In the genomic region with DNA sequence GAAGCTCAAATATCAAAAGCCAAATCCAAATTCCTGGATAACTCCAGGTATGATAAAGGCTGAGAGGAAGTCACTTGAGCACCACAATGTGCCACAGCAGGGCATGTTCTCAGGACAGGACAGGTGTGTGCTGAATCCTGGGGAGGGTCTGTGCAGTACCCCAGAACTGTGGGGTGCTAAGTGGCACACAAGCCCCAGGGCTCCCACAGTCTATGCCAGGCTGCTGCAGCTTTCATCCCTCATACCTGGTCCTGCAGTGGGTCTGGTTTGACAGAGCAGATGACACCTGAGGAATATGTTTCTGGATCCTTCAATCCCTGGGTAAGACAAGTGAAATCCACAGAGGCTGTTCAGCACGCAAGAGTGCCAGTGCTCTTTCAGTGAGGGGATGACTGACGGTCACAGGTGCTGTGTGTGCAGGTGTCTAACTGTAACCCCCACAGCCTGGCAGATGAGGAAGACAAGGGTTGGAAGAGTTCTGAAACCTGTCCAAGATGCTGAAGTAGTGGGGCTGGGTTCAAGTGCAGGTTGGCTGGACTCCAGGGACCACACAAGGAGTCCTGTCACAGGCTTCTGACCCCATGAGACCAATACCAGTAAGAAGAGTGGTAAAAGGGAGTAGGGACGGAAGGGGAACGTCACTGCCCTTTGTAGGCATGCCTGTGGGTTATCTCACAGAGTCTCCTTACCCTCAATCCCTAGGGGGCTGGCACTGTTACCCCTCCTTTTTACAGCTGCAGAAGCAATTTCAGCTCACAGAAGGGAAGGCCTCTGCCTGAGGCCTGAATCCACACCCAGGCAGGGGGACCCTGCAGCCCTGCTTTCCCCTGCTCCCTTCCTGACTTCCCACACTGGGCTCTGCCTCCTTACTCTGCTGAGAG, we compare ENCODE assay signal across 30 cellular contexts. TPM values are rescaled to one million over a fixed set of nuclear protein-coding genes. Genes with fewer than 3 reads are reported as not detected.
A peak's percentile ranks its signal among the peaks of the same experiment; 100 is the strongest.
DNase-seq lines count a peak whose midpoint lies in the region; ATAC-seq and TF ChIP-seq lines count a peak whose summit lies in the region.
"Had no signal": no experiment of that assay in that cellular context is flagged by ENCODE, and none has a peak within 500 bp of the region (broad histone marks: within the 10 kb centered on the region; RNA-seq: fewer than 3 reads in every experiment).

No MANE protein-coding gene starts in this region.

- H2BK120ac ChIP-seq in IMR-90 (ENCODE audit: low read depth, low read length), result no peak overlapping the region

- H3K14ac ChIP-seq in IMR-90 (replicated peaks; ENCODE audit: low read depth, low read length), result no peak overlapping the region

- H2BK15ac ChIP-seq in IMR-90 (ENCODE audit: low read depth, low read length), result no peak overlapping the region

- intact Hi-C loops in IMR-90 (cut with micrococcal nuclease), result no loop called here

- H2BK20ac ChIP-seq in IMR-90 (ENCODE audit: low read depth, low read length), result no peak overlapping the region

- POLR2A ChIA-PET in IMR-90 (lab: Charles Lee; ENCODE audit: unreplicated experiment), result no interaction called here

- no peak overlapping the region for H2AK5ac ChIP-seq in IMR-90 (ENCODE audit: low read depth, low read length)

- BruUV-seq in IMR-90 (replicated peaks; lab: Mats Ljungman, UMichigan), result no TSS peak

- H3K4me1 ChIP-seq in IMR-90 (ENCODE audit: control insufficient read depth, insufficient read depth, low read length), result peaks cover 2% of the 10 kb centered on the region; the same call in 1 of the 2 replicates
- no peaks in the 10 kb centered on the region for H3K4me1 ChIP-seq in gastroesophageal sphincter
- H3K4me1 ChIP-seq: suprapubic skin had no signal

- H3K4ac ChIP-seq in IMR-90 (ENCODE audit: low read depth, low read length), result no peak overlapping the region

- H3K9me1 ChIP-seq in IMR-90 (ENCODE audit: insufficient read depth, low read length), result peaks cover 10% of the 10 kb centered on the region

- H3K23ac ChIP-seq in IMR-90 (ENCODE audit: low read depth, low read length), result no peak overlapping the region

- no peak overlapping the region for H3K4me2 ChIP-seq in IMR-90 (ENCODE audit: low read depth, low read length)
- H3K4me2 ChIP-seq: GM23338, KMS-11 had no signal

- H4K5ac ChIP-seq in IMR-90 (ENCODE audit: low read depth, low read length), result no peak overlapping the region

- no peak overlapping the region for H2AFZ ChIP-seq in IMR-90 (replicated peaks; ENCODE audit: low read length, poor library complexity)
- H2AFZ ChIP-seq: GM23338 had no signal

- H3K4me1 Mint-ChIP-seq in T-helper 17 cell (peaks cover 3% of the 10 kb centered on the region), glutamatergic neuron (ENCODE audit: low read depth, unreplicated experiment) (peaks cover 16% of the 10 kb centered on the region)
- H3K4me1 Mint-ChIP-seq: nephron progenitor cell had no signal

- H3K36me3 ChIP-seq in IMR-90 (ENCODE audit: control insufficient read depth, insufficient read depth, low read length), result peaks cover 40% of the 10 kb centered on the region
- peaks cover 0 to 85% of the 10 kb centered on the region in 2 donors for H3K36me3 ChIP-seq in gastroesophageal sphincter
- H3K36me3 ChIP-seq: ovary had no signal

- WGBS in IMR-90 (ENCODE audit: extremely low coverage in 2 of 2, insufficient read length in 1 of 2), 2 experiments, result no CpG with 5 or more reads among the region's 4 CpGs
- 65 to 69% methylated on average over 2 of the region's 4 CpGs for WGBS in gastroesophageal sphincter (ENCODE audit: low coverage in 1 of 2), 2 donors

- 0 out of 2 replicates have a peak, but pooled peaks cover 3% of the 10 kb centered on the region for H4K20me1 ChIP-seq in IMR-90 (ENCODE audit: insufficient read depth, low read length)

- H3K27ac Mint-ChIP-seq in T-helper 17 cell (peak overlapping the region; percentile 81), glutamatergic neuron (ENCODE audit: unreplicated experiment) (peak overlapping the region; percentile 80)
- H3K27ac Mint-ChIP-seq: activated CD4-positive, alpha-beta memory T cell treated with anti-CD3 and anti-CD28 coated beads for 36 hours; activated naive CD4-positive, alpha-beta T cell treated with anti-CD3 and anti-CD28 coated beads for 36 hours; activated T-helper 1 cell treated with anti-CD3 and anti-CD28 coated beads, Interleukin-12 subunit alpha, Interleukin-12 subunit beta, Interleukin-2, Interleukin-4 antibody, amounts not matched to agents 30 ng/mL and 10 ng/mL and 1 ng/mL, durations not matched to agents 14 hours and 24 hours and 36 hours; GM23338; nephron progenitor cell; T-helper 2 cell treated with Interferon-gamma antibody and Interleukin-4, amounts not matched to agents 5 μg/mL and 100 μg/mL, for 36 hours had no signal

- TF ChIP-seq POLR2A in IMR-90 (IDR thresholded peaks at IDR 0.05; ENCODE audit: low read depth, low read length), result no peak
- no peak for TF ChIP-seq POLR2A in gastroesophageal sphincter (IDR thresholded peaks at IDR 0.05)

- no peak overlapping the region for H3K18ac ChIP-seq in IMR-90 (ENCODE audit: low read depth, low read length)

- in situ Hi-C loops in IMR-90 (cut with MboI; ENCODE audit: low sequenced_read_pairs), result loop anchor here (10.0 kb wide), 1 partner anchor 63 kb away; no protein-coding TSS in a partner anchor

- no peak overlapping the region for H3K9ac ChIP-seq in IMR-90 (ENCODE audit: low read depth, low read length)
- H3K9ac ChIP-seq: KMS-11 had no signal

- no peak for TF ChIP-seq EP300 in gastroesophageal sphincter (IDR thresholded peaks at IDR 0.05)

- H3K9me3 Mint-ChIP-seq in glutamatergic neuron (ENCODE audit: unreplicated experiment), result peaks cover 4% of the 10 kb centered on the region
- H3K9me3 Mint-ChIP-seq: activated CD4-positive, alpha-beta memory T cell treated with anti-CD3 and anti-CD28 coated beads for 36 hours; activated naive CD4-positive, alpha-beta T cell treated with anti-CD3 and anti-CD28 coated beads for 36 hours; activated T-helper 1 cell treated with anti-CD3 and anti-CD28 coated beads, Interleukin-12 subunit alpha, Interleukin-12 subunit beta, Interleukin-2, Interleukin-4 antibody, amounts not matched to agents 30 ng/mL and 10 ng/mL and 1 ng/mL, durations not matched to agents 14 hours and 24 hours and 36 hours; GM23338; nephron progenitor cell; T-helper 2 cell treated with Interferon-gamma antibody and Interleukin-4, amounts not matched to agents 5 μg/mL and 100 μg/mL, for 36 hours had no signal

- peaks cover 0 to 12% of the 10 kb centered on the region in 2 experiments; a peak in 2 of 4 replicates for H3K79me1 ChIP-seq in IMR-90 (ENCODE audit: low read depth in 1 of 2, low read length in 2 of 2)

- H2BK5ac ChIP-seq in IMR-90 (ENCODE audit: low read depth, low read length, poor library complexity, severe bottlenecking), result no peak overlapping the region

- H4K91ac ChIP-seq in IMR-90 (ENCODE audit: insufficient read depth, low read depth, low read length), result no peak overlapping the region

- no peak overlapping the region for H3K4me3 ChIP-seq in IMR-90 (ENCODE audit: insufficient read depth, low read depth, low read length)
- no peak overlapping the region for H3K4me3 ChIP-seq in gastroesophageal sphincter
- H3K4me3 ChIP-seq: GM23338, MG63, ovary, skin epidermis, suprapubic skin had no signal

- TF ChIP-seq RAD21 in IMR-90 (IDR thresholded peaks at IDR 0.05; ENCODE audit: low read length), result no peak

- no peak overlapping the region for H4K8ac ChIP-seq in IMR-90 (ENCODE audit: low read depth in 2 of 2, low read length in 2 of 2)

- TF ChIP-seq CTCF in IMR-90 (conservative IDR thresholded peaks at IDR 0.05; ENCODE audit: low read depth, low read length) (no peak), glutamatergic neuron (IDR thresholded peaks at IDR 0.05; ENCODE audit: partially characterized antibody, unreplicated experiment) (no peak), gastroesophageal sphincter (IDR thresholded peaks at IDR 0.05) (no peak)

- H3K27me3 ChIP-seq in IMR-90 (ENCODE audit: control insufficient read depth, insufficient read depth, low read length) (no peaks in the 10 kb centered on the region), gastroesophageal sphincter (no peaks in the 10 kb centered on the region)
- H3K27me3 ChIP-seq: MG63, ovary, suprapubic skin had no signal

- H3K56ac ChIP-seq in IMR-90 (ENCODE audit: extremely low read depth, insufficient read depth, low read length), result no peak overlapping the region

- no peak for DNase-seq in IMR-90
- no peak for DNase-seq in T-helper 17 cell
- DNase-seq in glutamatergic neuron, result no peak
- DNase-seq: activated CD4-positive, alpha-beta memory T cell treated with anti-CD3 and anti-CD28 coated beads for 36 hours; activated CD4-positive, alpha-beta T cell treated with anti-CD3 and anti-CD28 coated beads for 1 hour; activated naive CD4-positive, alpha-beta T cell treated with anti-CD3 and anti-CD28 coated beads for 36 hours; COR-L47; hypothalamus; left cardiac atrium; mammary epithelial cell; MG63; NCI-H1105 treated with DMSO at 0.1 percent for 48 hours; NCI-H187 treated with DMSO at 0.1 percent for 48 hours; NCI-H526 treated with DMSO at 0.1 percent for 48 hours; nephron progenitor cell; ovary; SHP77; stimulated activated naive CD4-positive, alpha-beta T cell treated with Interleukin-2 at 50 U/mL for 16 hours had no signal

- H3K4me3 Mint-ChIP-seq in T-helper 17 cell (no peak overlapping the region), glutamatergic neuron (ENCODE audit: unreplicated experiment) (no peak overlapping the region)
- H3K4me3 Mint-ChIP-seq: activated CD4-positive, alpha-beta memory T cell treated with anti-CD3 and anti-CD28 coated beads for 36 hours; activated naive CD4-positive, alpha-beta T cell treated with anti-CD3 and anti-CD28 coated beads for 36 hours; activated T-helper 1 cell treated with anti-CD3 and anti-CD28 coated beads, Interleukin-12 subunit alpha, Interleukin-12 subunit beta, Interleukin-2, Interleukin-4 antibody, amounts not matched to agents 30 ng/mL and 10 ng/mL and 1 ng/mL, durations not matched to agents 14 hours and 24 hours and 36 hours; GM23338; nephron progenitor cell; T-helper 2 cell treated with Interferon-gamma antibody and Interleukin-4, amounts not matched to agents 5 μg/mL and 100 μg/mL, for 36 hours had no signal

- ATAC-seq in IMR-90 (ENCODE audit: low read depth), result no peak
- ATAC-seq in T-helper 17 cell, result no peak
- no peak for ATAC-seq in gastroesophageal sphincter
- ATAC-seq in HG03565 (IDR thresholded peaks at IDR 0.05; ENCODE audit: unreplicated experiment), result no peak
- no peak for ATAC-seq in HG02970 (IDR thresholded peaks at IDR 0.05; ENCODE audit: low FRiP score, unreplicated experiment)
- ATAC-seq: GM23338, left cardiac atrium had no signal

- H3K27ac ChIP-seq in IMR-90 (ENCODE audit: insufficient read depth, low read length) (no peak overlapping the region), temporal lobe (ENCODE audit: low read depth, low read length) (peak overlapping the region; percentile 75), gastroesophageal sphincter (no peak overlapping the region)
- H3K27ac ChIP-seq: KMS-11, ovary, skin epidermis, suprapubic skin had no signal

- H3K36me3 Mint-ChIP-seq in T-helper 17 cell (ENCODE audit: low read depth) (peaks cover 12% of the 10 kb centered on the region), glutamatergic neuron (ENCODE audit: unreplicated experiment) (peaks cover 5% of the 10 kb centered on the region)

- H3K9me3 ChIP-seq in IMR-90 (ENCODE audit: control insufficient read depth, insufficient read depth, low read length) (no peaks in the 10 kb centered on the region), T-helper 17 cell (ENCODE audit: control insufficient read depth, low read length, poor library complexity, severe bottlenecking) (no peaks in the 10 kb centered on the region), gastroesophageal sphincter (no peaks in the 10 kb centered on the region)
- H3K9me3 ChIP-seq: MG63, ovary, suprapubic skin had no signal

- CTCF ChIA-PET in IMR-90 (lab: Yijun Ruan, JAX), result no interaction called here

- H3K27me3 Mint-ChIP-seq in T-helper 17 cell, result no peaks in the 10 kb centered on the region
- H3K27me3 Mint-ChIP-seq in glutamatergic neuron (ENCODE audit: unreplicated experiment), result peaks cover 11% of the 10 kb centered on the region
- H3K27me3 Mint-ChIP-seq: activated CD4-positive, alpha-beta memory T cell treated with anti-CD3 and anti-CD28 coated beads for 36 hours had no signal

- dilution Hi-C loops in IMR-90 (cut with HindIII; ENCODE audit: low sequenced_read_pairs, unreplicated experiment), result no loop called here

- peak overlapping the region; percentile 8 for H2AK9ac ChIP-seq in IMR-90 (replicated peaks; ENCODE audit: low read depth, low read length, poor library complexity)

RNA-seq across cellular contexts. Expression of gene SERPIND1, which starts 14.1 kb away (rescaled TPM):
- not detected in 2 replicates for total RNA-seq in IMR-90 (2012; rRNA removed)
- 0.06 and 0.12 TPM in 2 replicates for polyA plus RNA-seq in IMR-90 (2012; rRNA removed)
- 0.07 and 0.10 TPM in 2 replicates for polyA plus RNA-seq in IMR-90 (2012; cell fraction: cytosol; rRNA removed)
- polyA plus RNA-seq in IMR-90 (2012; cell fraction: nucleus; rRNA removed; ENCODE audit: low replicate concordance), result 0.05 and 0.07 TPM in 2 replicates
- not detected for total RNA-seq in T-helper 17 cell
- total RNA-seq in glutamatergic neuron (ENCODE audit: unreplicated experiment), result not detected
- 8.6 TPM for total RNA-seq in temporal lobe
- total RNA-seq in gastroesophageal sphincter, result under 1 TPM in 1 of 4 donors, not detected in 3; 0.15 TPM
- total RNA-seq: activated CD4-positive, alpha-beta memory T cell treated with anti-CD3 and anti-CD28 coated beads for 36 hours; activated naive CD4-positive, alpha-beta T cell treated with anti-CD3 and anti-CD28 coated beads for 36 hours; activated T-helper 1 cell treated with anti-CD3 and anti-CD28 coated beads, Interleukin-12 subunit alpha, Interleukin-12 subunit beta, Interleukin-2, Interleukin-4 antibody, amounts not matched to agents 30 ng/mL and 10 ng/mL and 1 ng/mL, durations not matched to agents 14 hours and 24 hours and 36 hours; GM23338; mammary epithelial cell; renal cortical epithelial cell had no signal
- polyA plus RNA-seq: BJ, GM23338, mammary epithelial cell had no signal
